Comparison of ENCODE assay signal across 30 cellular contexts in genomic region chr10:65620404-65621048, GRCh38.
"Had no signal": no experiment of that assay in that cellular context is flagged by ENCODE, and none has a peak within 500 bp of the region (broad histone marks: within the 10 kb centered on the region; RNA-seq: fewer than 3 reads in every experiment).

No MANE protein-coding gene starts in this region.

- H3K36me3 Mint-ChIP-seq: activated naive CD8-positive, alpha-beta T cell; brain; naive B cell; stimulated activated memory B cell treated with anti-CD40 and anti-IgM and Interleukin-4, amounts not matched to agents 10 μg/mL and 1 μg/mL and 100 μg/mL, for 72 hours; T-cell had no signal

- H3K9me3 ChIP-seq: neutrophil, vagina had no signal

- H3K4me2 ChIP-seq: smooth muscle cell had no signal

- H3K27me3 ChIP-seq: esophagus squamous epithelium, neutrophil, vagina had no signal

- H3K4me3 ChIP-seq: esophagus squamous epithelium, smooth muscle cell, vagina had no signal

- H3K27me3 Mint-ChIP-seq: activated CD4-positive, alpha-beta T cell treated with anti-CD3 and anti-CD28 coated beads for 36 hours; activated naive CD8-positive, alpha-beta T cell; brain; dendritic cell treated with granulocyte-macrophage colony-stimulating factor and Interleukin-4, amounts not matched to agents 40 ng/mL and 50 ng/mL, for 4 days; naive B cell; stimulated activated memory B cell treated with anti-CD40 and anti-IgM and Interleukin-4, amounts not matched to agents 10 μg/mL and 1 μg/mL and 100 μg/mL, for 72 hours; stimulated activated naive CD8-positive, alpha-beta T cell treated with anti-CD3 and anti-CD28 coated beads, Interleukin-15, amount 100 ng/mL, for 72 hours; T-cell; type B pancreatic cell had no signal

- H3K27ac ChIP-seq: epithelial cell of prostate, esophagus squamous epithelium, neutrophil, vagina had no signal

- DNase-seq: activated CD4-positive, alpha-beta T cell treated with anti-CD3 and anti-CD28 coated beads for 36 hours; activated CD4-positive, alpha-beta T cell treated with anti-CD3 and anti-CD28 coated beads, Interleukin-2, amount 50 U/mL, for 4 hours; activated CD4-positive, CD25-positive, alpha-beta regulatory T cell; activated naive CD4-positive, alpha-beta T cell; activated T-cell treated with anti-CD3 and anti-CD28 coated beads for 4 hours; activated T-cell treated with anti-CD3 and anti-CD28 coated beads, Interleukin-2, amount 50 U/mL, for 72 hours; aorta; caudate nucleus; esophagus squamous epithelium; left cardiac atrium; left ventricle myocardium superior; naive B cell; nephron progenitor cell; stimulated activated CD4-positive, alpha-beta T cell treated with anti-CD3 and anti-CD28 coated beads, Interleukin-1b, Interleukin-23, amount 100 ng/mL, for 48 hours; stimulated activated CD4-positive, alpha-beta T cell treated with anti-CD3 and anti-CD28 coated beads, Interleukin-4, amount 100 ng/mL, for 4 hours; stimulated activated CD8-positive, alpha-beta memory T cell treated with anti-CD3 and anti-CD28 coated beads, Interleukin-4, amount 100 ng/mL, for 48 hours; stimulated activated naive CD8-positive, alpha-beta T cell treated with anti-CD3 and anti-CD28 coated beads, Interleukin-15, amount 100 ng/mL, for 72 hours; substantia nigra; T-cell had no signal

- H3K4me3 Mint-ChIP-seq: activated CD4-positive, alpha-beta T cell treated with anti-CD3 and anti-CD28 coated beads for 36 hours; activated naive CD8-positive, alpha-beta T cell; activated T-cell treated with anti-CD3 and anti-CD28 coated beads, Interleukin-2, amount 50 U/mL, for 72 hours; brain; dendritic cell treated with granulocyte-macrophage colony-stimulating factor and Interleukin-4, amounts not matched to agents 40 ng/mL and 50 ng/mL, for 4 days; mesothelial cell of epicardium; naive B cell; nephron progenitor cell; stimulated activated memory B cell treated with anti-CD40 and anti-IgM and Interleukin-4, amounts not matched to agents 10 μg/mL and 1 μg/mL and 100 μg/mL, for 72 hours; stimulated activated naive CD8-positive, alpha-beta T cell treated with anti-CD3 and anti-CD28 coated beads, Interleukin-15, amount 100 ng/mL, for 72 hours; T-cell; T-helper 2 cell treated with Interferon-gamma antibody and Interleukin-4, amounts not matched to agents 5 μg/mL and 100 μg/mL, for 36 hours; type B pancreatic cell had no signal

- H3K4me1 ChIP-seq: esophagus squamous epithelium, vagina had no signal

- H3K36me3 ChIP-seq: esophagus squamous epithelium, neutrophil, vagina had no signal

- H3K4me1 Mint-ChIP-seq: activated CD4-positive, alpha-beta T cell treated with anti-CD3 and anti-CD28 coated beads for 36 hours; brain; mesothelial cell of epicardium; naive B cell; nephron progenitor cell; stimulated activated memory B cell treated with anti-CD40 and anti-IgM and Interleukin-4, amounts not matched to agents 10 μg/mL and 1 μg/mL and 100 μg/mL, for 72 hours; stimulated activated naive CD8-positive, alpha-beta T cell treated with anti-CD3 and anti-CD28 coated beads, Interleukin-15, amount 100 ng/mL, for 72 hours; T-cell had no signal

- H3K9me3 Mint-ChIP-seq: dendritic cell treated with granulocyte-macrophage colony-stimulating factor and Interleukin-4, amounts not matched to agents 40 ng/mL and 50 ng/mL, for 4 days had no signal

- H3K27ac Mint-ChIP-seq: activated CD4-positive, alpha-beta T cell treated with anti-CD3 and anti-CD28 coated beads for 36 hours; activated naive CD8-positive, alpha-beta T cell; activated T-cell treated with anti-CD3 and anti-CD28 coated beads, Interleukin-2, amount 50 U/mL, for 72 hours; brain; dendritic cell treated with granulocyte-macrophage colony-stimulating factor and Interleukin-4, amounts not matched to agents 40 ng/mL and 50 ng/mL, for 4 days; mesothelial cell of epicardium; nephron progenitor cell; stimulated activated memory B cell treated with anti-CD40 and anti-IgM and Interleukin-4, amounts not matched to agents 10 μg/mL and 1 μg/mL and 100 μg/mL, for 72 hours; stimulated activated naive CD8-positive, alpha-beta T cell treated with anti-CD3 and anti-CD28 coated beads, Interleukin-15, amount 100 ng/mL, for 72 hours; T-cell; T-helper 2 cell treated with Interferon-gamma antibody and Interleukin-4, amounts not matched to agents 5 μg/mL and 100 μg/mL, for 36 hours; type B pancreatic cell had no signal
